Comparison of ENCODE assay signal across 17 cellular contexts in the genomic region with DNA sequence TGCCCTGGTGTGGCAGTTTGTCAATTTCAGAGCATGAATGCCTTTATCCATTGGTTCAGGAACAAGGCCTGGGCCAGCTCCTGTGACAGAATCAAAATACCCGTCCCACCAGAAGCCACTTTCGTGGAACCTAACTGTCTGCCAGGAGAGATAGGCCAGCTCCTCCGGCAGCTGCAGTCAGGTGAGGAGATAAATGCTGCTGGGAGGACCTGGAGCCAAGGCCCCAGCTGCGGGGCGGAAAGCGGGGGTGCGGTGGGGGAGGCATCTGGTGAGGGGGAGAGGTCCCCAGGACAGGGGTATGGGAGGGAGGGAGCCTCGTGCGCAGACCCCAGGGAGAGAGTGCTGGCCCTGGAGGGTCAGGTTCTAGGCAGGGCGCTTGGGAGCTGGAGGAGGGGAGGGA.
"Had no signal": no experiment of that assay in that cellular context is flagged by ENCODE, and none has a peak within 500 bp of the region (broad histone marks: within the 10 kb centered on the region; RNA-seq: fewer than 3 reads in every experiment).

No MANE protein-coding gene starts in this region.

- H3K27me3 Mint-ChIP-seq: central memory CD8-positive, alpha-beta T cell; effector memory CD8-positive, alpha-beta T cell; naive thymus-derived CD8-positive, alpha-beta T cell; stimulated activated naive CD8-positive, alpha-beta T cell treated with anti-CD3 and anti-CD28 coated beads, Interleukin-15, amount 100 ng/mL, for 72 hours had no signal

- H3K4me3 ChIP-seq: ovary, testis had no signal

- H3K27ac Mint-ChIP-seq: activated CD4-positive, alpha-beta T cell treated with anti-CD3 and anti-CD28 coated beads, Interleukin-2, amount 10 ng/mL, durations not matched to agents 24 days and 14 days; effector memory CD8-positive, alpha-beta T cell had no signal

- H3K9me3 ChIP-seq: ovary, testis had no signal

- H3K4me3 Mint-ChIP-seq: activated CD4-positive, alpha-beta T cell treated with anti-CD3 and anti-CD28 coated beads, Interleukin-2, amount 10 ng/mL, durations not matched to agents 24 days and 14 days; central memory CD8-positive, alpha-beta T cell; effector memory CD8-positive, alpha-beta T cell; naive thymus-derived CD8-positive, alpha-beta T cell; stimulated activated naive CD8-positive, alpha-beta T cell treated with anti-CD3 and anti-CD28 coated beads, Interleukin-15, amount 100 ng/mL, for 72 hours had no signal

- DNase-seq: activated CD4-positive, alpha-beta T cell treated with anti-CD3 and anti-CD28 coated beads, Interleukin-2, amount 10 ng/mL, durations not matched to agents 24 days and 14 days; activated CD4-positive, CD25-positive, alpha-beta regulatory T cell; activated CD8-positive, alpha-beta memory T cell treated with anti-CD3 and anti-CD28 coated beads for 24 hours; activated naive CD4-positive, alpha-beta T cell treated with Interleukin-2 at 50 U/mL for 16 hours; anterior cingulate cortex; brain microvascular endothelial cell; cortex of kidney; effector memory CD8-positive, alpha-beta T cell; left colon; mammary epithelial cell; naive thymus-derived CD8-positive, alpha-beta T cell; ovary; stimulated activated naive CD8-positive, alpha-beta T cell treated with anti-CD3 and anti-CD28 coated beads, Interleukin-15, amount 100 ng/mL, for 72 hours; testis had no signal

- H3K36me3 ChIP-seq: brain microvascular endothelial cell, ovary had no signal

- ATAC-seq: effector memory CD8-positive, alpha-beta T cell; left colon; naive thymus-derived CD8-positive, alpha-beta T cell; stimulated activated naive CD8-positive, alpha-beta T cell treated with anti-CD3 and anti-CD28 coated beads, Interleukin-15, amount 100 ng/mL, for 72 hours had no signal

- H3K9me3 Mint-ChIP-seq: activated CD4-positive, alpha-beta T cell treated with anti-CD3 and anti-CD28 coated beads, Interleukin-2, amount 10 ng/mL, durations not matched to agents 24 days and 14 days; central memory CD8-positive, alpha-beta T cell; effector memory CD8-positive, alpha-beta T cell; naive thymus-derived CD8-positive, alpha-beta T cell; stimulated activated naive CD8-positive, alpha-beta T cell treated with anti-CD3 and anti-CD28 coated beads, Interleukin-15, amount 100 ng/mL, for 72 hours had no signal

- H3K27ac ChIP-seq: brain microvascular endothelial cell, epithelial cell of prostate, ovary had no signal

- FAIRE-seq: frontal cortex had no signal
